12 cellular contexts compared by ENCODE assay signal in the genomic region with DNA sequence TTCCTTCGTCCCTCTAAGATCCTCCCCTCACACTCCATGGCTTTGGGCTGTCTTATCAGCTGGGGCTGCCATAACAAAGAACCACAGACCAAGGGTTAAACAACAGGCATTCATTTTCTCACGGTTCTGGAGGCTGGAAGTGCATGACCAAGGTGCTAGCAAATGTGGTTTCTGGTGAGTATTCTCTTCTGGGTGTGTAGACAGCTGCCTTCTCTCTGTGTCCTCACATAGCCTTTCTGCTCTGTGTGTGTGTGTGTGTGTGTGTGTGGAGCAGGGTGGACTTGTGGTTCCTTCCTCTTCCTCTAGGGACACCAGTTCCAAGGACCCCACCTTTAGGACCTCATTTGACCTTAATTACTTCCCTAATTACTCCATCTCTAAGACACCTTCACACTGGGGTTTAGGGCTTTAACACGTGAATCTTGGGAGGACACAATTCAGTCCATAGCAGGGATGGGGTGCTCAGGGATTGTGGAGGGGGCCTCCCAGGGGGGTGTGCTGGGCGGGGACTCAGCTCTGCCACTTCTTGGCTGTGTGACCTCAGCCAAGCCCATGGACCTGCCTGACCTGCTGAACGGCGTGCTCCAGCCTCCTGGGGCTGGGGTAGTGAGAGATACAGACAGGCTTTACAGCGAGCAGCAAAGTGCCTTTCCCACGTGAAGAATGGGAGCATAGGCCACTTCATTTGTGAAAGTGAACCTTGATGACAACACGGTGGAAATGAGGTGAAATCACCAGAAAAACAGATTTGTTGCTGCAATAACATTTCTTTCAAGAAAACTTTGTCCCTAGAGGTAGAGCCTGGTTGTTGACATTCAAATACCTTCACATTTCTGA. TPM values are rescaled to one million over a fixed set of nuclear protein-coding genes. Genes with fewer than 3 reads are reported as not detected.
DNase-seq lines count a peak whose midpoint lies in the region; FAIRE-seq and TF ChIP-seq lines count a peak whose summit lies in the region.
"Had no signal": no experiment of that assay in that cellular context is flagged by ENCODE, and none has a peak within 500 bp of the region (broad histone marks: within the 10 kb centered on the region; RNA-seq: fewer than 3 reads in every experiment).

No MANE protein-coding gene starts in this region.

- H3K9me3 ChIP-seq in neuronal stem cell (replicated peaks in 1 of 2; ENCODE audit: control insufficient read depth in 2 of 2, insufficient read depth in 1 of 2, low read depth in 1 of 2, low read length in 2 of 2) = peaks cover 0 to 19% of the 10 kb centered on the region in 2 donors

- in situ Hi-C loops in ACHN (cut with HindIII; ENCODE audit: low pct_ligation_motif_present, low pct_unique_long_range_greater_than_20kb, low sequenced_read_pairs) = no loop called here

- no peak overlapping the region for H3K4me3 ChIP-seq in neuronal stem cell (ENCODE audit: low read length in 2 of 2)

- WGBS in neuronal stem cell (ENCODE audit: extremely low coverage in 2 of 2, insufficient read length in 2 of 2, insufficient replicate concordance in 1 of 2), 2 donors = no CpG with 5 or more reads among the region's 9 CpGs

- peak overlapping the region; percentile 30 for H2AK5ac ChIP-seq in neuronal stem cell (ENCODE audit: low read depth, low read length)

- H2BK15ac ChIP-seq in neuronal stem cell (ENCODE audit: low read length) = no peak overlapping the region

- H3K9ac ChIP-seq in neuronal stem cell (ENCODE audit: low read depth, low read length, poor library complexity) = no peak overlapping the region

- no peak overlapping the region for H2BK120ac ChIP-seq in neuronal stem cell (ENCODE audit: low read depth, low read length)

- no peak overlapping the region for H3K23ac ChIP-seq in neuronal stem cell (ENCODE audit: low read depth, low read length, poor library complexity)

- H3K79me1 ChIP-seq in neuronal stem cell (ENCODE audit: low read depth, low read length) = no peaks in the 10 kb centered on the region

- no peak overlapping the region for H2BK5ac ChIP-seq in neuronal stem cell (ENCODE audit: low read length)

- H3K14ac ChIP-seq in neuronal stem cell (ENCODE audit: low read length) = no peak overlapping the region

- H3K4ac ChIP-seq in neuronal stem cell (ENCODE audit: low read length) = no peak overlapping the region

- FAIRE-seq in H54 (lab: Jason Lieb, UNC) (no peak), RCC 7860 (lab: Jason Lieb, UNC) (no peak)
- FAIRE-seq: endothelial cell of umbilical vein had no signal

- H3K4me2 ChIP-seq in neuronal stem cell (ENCODE audit: insufficient read depth, low read length, poor library complexity, severe bottlenecking) = no peak overlapping the region

- H3K27me3 ChIP-seq in neuronal stem cell (ENCODE audit: control insufficient read depth in 3 of 3, insufficient read depth in 3 of 3, low read depth in 1 of 3, low read length in 3 of 3) = no peaks in the 10 kb centered on the region

- H4K91ac ChIP-seq in neuronal stem cell (ENCODE audit: low read depth, low read length, poor library complexity) = no peak overlapping the region

- H2AFZ ChIP-seq in neuronal stem cell (ENCODE audit: low read length) = peak overlapping the region; percentile 4

- no peak for TF ChIP-seq POLR2A in H54 (IDR thresholded peaks at IDR 0.05; ENCODE audit: low read depth, low read length)

- no peak overlapping the region for H4K8ac ChIP-seq in neuronal stem cell (ENCODE audit: low read depth, low read length)

- no peaks in the 10 kb centered on the region for H3K36me3 ChIP-seq in neuronal stem cell (replicated peaks in 1 of 2; ENCODE audit: control insufficient read depth in 2 of 2, insufficient read depth in 2 of 2, low read length in 2 of 2)

- peaks cover 10 to 15% of the 10 kb centered on the region in 2 donors for H3K4me1 ChIP-seq in neuronal stem cell (ENCODE audit: control insufficient read depth in 2 of 2, insufficient read depth in 1 of 2, low read depth in 1 of 2, low read length in 2 of 2)

- H3K18ac ChIP-seq in neuronal stem cell (ENCODE audit: low read length) = no peak overlapping the region

- no peak overlapping the region for H2BK12ac ChIP-seq in neuronal stem cell (ENCODE audit: low read length)

- no peak overlapping the region for H3K27ac ChIP-seq in neuronal stem cell (replicated peaks; ENCODE audit: low read length)

- DNase-seq in Daoy (ENCODE audit: low read depth) = peak; percentile 12
- DNase-seq in M059J (ENCODE audit: low read depth) = peak; percentile 82
- DNase-seq in dedifferentiated amniotic fluid mesenchymal stem cell (ENCODE audit: extremely low spot score) = peak; percentile 33
- DNase-seq in neuronal stem cell (ENCODE audit: low spot score) = no peak
- DNase-seq in H54 (ENCODE audit: insufficient read length, low spot score) = no peak
- no peak for DNase-seq in ACHN
- no peak for DNase-seq in RCC 7860 (ENCODE audit: low spot score)
- DNase-seq in NCI-H1417 treated with DMSO at 0.1 percent for 48 hours (lab: John Stamatoyannopoulos, UW) = no peak
- DNase-seq: midbrain, NCI-H2171, T-helper 17 cell had no signal

RNA-seq across cellular contexts. Expression of a gene that starts 38.1 kb away (rescaled TPM):
- total RNA-seq in Daoy (2014; rRNA removed; shearing (Covaris generic)) = 5.4 and 6.3 TPM in 2 replicates
- 2.7 and 3.0 TPM in 2 replicates for total RNA-seq in M059J (2014; rRNA removed; shearing (Covaris generic))
- 4.4 TPM for polyA plus RNA-seq in neuronal stem cell (2013, experiment 1 of 2)
- 4.3 TPM for polyA plus RNA-seq in neuronal stem cell (2013, experiment 2 of 2)

Comparison
In these comparisons a context has a peak if more than half of its experiments do, and no peak if none do; other contexts are left out.
1. DNase-seq: peak in Daoy (single experiment), M059J (single experiment) and dedifferentiated amniotic fluid mesenchymal stem cell (single experiment); none in neuronal stem cell (single experiment), H54 (single experiment), ACHN (single experiment), RCC 7860 (single experiment) and NCI-H1417 treated with DMSO at 0.1 percent for 48 hours (single experiment).